In genomic region chr12:114168061-114168460, GRCh38 we compare ENCODE assay signal across 19 cellular contexts.
A peak's percentile ranks its signal among the peaks of the same experiment; 100 is the strongest.
DNase-seq lines count a peak whose midpoint lies in the region; ATAC-seq, FAIRE-seq and TF ChIP-seq lines count a peak whose summit lies in the region.
"Had no signal": no experiment of that assay in that cellular context is flagged by ENCODE, and none has a peak within 500 bp of the region (broad histone marks: within the 10 kb centered on the region; RNA-seq: fewer than 3 reads in every experiment).

No MANE protein-coding gene starts in this region.

- DNase-seq in AG20443 (ENCODE audit: low spot score) (peak; percentile 86), HT1080 (ENCODE audit: low read depth) (peak; percentile 34), fibroblast of pulmonary artery (ENCODE audit: low read depth) (peak; percentile 72), superior temporal gyrus (ENCODE audit: extremely low spot score) (peak; percentile 18), T-helper 2 cell (no peak), D721Med (ENCODE audit: insufficient read length, low spot score) (no peak)
- DNase-seq: C1 segment of cervical spinal cord, COR-L47, DMS53, GF-D8, Karpas-422, NCI-H1417, NCI-H2029 treated with DMSO at 0.1 percent for 48 hours, NCI-H524, Peyer's patch, Right ventricle myocardium superior had no signal

- ATAC-seq in HG02884 (IDR thresholded peaks at IDR 0.05; ENCODE audit: unreplicated experiment), result no peak
- ATAC-seq: SK-N-SH treated with all-trans-retinoic acid at 6 μM for 48 hours had no signal

- FAIRE-seq in D721Med (lab: Jason Lieb, UNC), result no peak
- FAIRE-seq: H1 had no signal

- H3K4me3 ChIP-seq in fibroblast of pulmonary artery (replicated peaks; ENCODE audit: low read depth, low read length), result no peak overlapping the region
- H3K4me3 ChIP-seq: Peyer's patch had no signal

- no peak for TF ChIP-seq CTCF in fibroblast of pulmonary artery (IDR thresholded peaks at IDR 0.05; ENCODE audit: low read length, missing control alignments)
- TF ChIP-seq CTCF in D721Med (IDR thresholded peaks at IDR 0.05; ENCODE audit: insufficient read depth, missing control alignments), result no peak

Comparison
In these comparisons a context has a peak if more than half of its experiments do, and no peak if none do; other contexts are left out.
1. DNase-seq: peak in AG20443 (single experiment), HT1080 (single experiment), fibroblast of pulmonary artery (single experiment) and superior temporal gyrus (single experiment); none in T-helper 2 cell (0 of 5) and D721Med (single experiment).